ENCODE assay signal across 23 cellular contexts in the genomic region with DNA sequence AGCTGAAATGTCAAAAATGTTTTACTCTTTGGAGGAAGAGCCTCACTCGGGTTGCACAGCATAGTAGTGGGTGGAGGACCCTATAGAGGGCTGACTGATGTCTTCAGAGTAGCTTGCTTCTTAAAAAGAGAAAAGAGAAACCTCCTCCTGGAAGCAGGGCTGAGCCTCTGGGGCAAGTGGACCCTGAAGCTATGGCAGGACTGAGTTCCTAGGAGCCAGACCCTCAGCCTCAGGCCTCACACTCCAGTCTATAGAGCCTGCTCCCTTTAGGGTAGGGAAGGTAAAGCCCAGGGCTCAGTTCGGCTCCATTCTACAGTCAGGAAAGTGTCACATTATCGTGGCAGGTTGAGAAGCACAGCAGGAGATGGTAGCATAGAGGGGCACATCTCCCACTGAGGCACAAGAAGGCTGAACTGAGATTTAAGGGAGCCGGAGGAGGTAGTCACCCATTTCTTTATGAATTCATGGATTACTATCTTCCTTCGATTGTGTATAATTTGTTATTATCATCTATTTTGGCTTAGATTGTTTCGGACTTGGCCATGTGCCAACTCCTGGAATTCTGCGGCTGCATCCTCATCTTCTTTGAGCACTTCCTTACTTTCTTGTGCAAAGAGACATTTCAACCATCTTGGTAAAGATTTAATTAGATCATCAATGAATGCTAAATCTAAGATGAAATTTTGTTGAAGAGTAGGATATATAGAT. TPM values are rescaled to one million over a fixed set of nuclear protein-coding genes. Genes with fewer than 3 reads are reported as not detected.
A peak's percentile ranks its signal among the peaks of the same experiment; 100 is the strongest.
DNase-seq lines count a peak whose midpoint lies in the region; ATAC-seq and TF ChIP-seq lines count a peak whose summit lies in the region.
"Had no signal": no experiment of that assay in that cellular context is flagged by ENCODE, and none has a peak within 500 bp of the region (broad histone marks: within the 10 kb centered on the region; RNA-seq: fewer than 3 reads in every experiment).

No MANE protein-coding gene starts in this region.

- H3K27ac Mint-ChIP-seq in activated CD8-positive, alpha-beta memory T cell treated with anti-CD3 and anti-CD28 coated beads, Interleukin-2, amount 10 ng/mL, durations not matched to agents 7 days and 5 days, result no peak overlapping the region
- no peak overlapping the region for H3K27ac Mint-ChIP-seq in endodermal cell
- peak overlapping the region; percentile 70 for H3K27ac Mint-ChIP-seq in neural progenitor cell
- H3K27ac Mint-ChIP-seq: B cell; CD4-positive, alpha-beta T cell had no signal

- H3K27me3 ChIP-seq in endodermal cell (ENCODE audit: control insufficient read depth, insufficient read depth, low read length, poor library complexity, severe bottlenecking), result no peaks in the 10 kb centered on the region
- peaks cover 5% of the 10 kb centered on the region for H3K27me3 ChIP-seq in neural progenitor cell
- H3K27me3 ChIP-seq in sigmoid colon, result no peaks in the 10 kb centered on the region
- H3K27me3 ChIP-seq: MG63 had no signal

- no peaks in the 10 kb centered on the region for H3K36me3 ChIP-seq in endodermal cell (ENCODE audit: control insufficient read depth, insufficient read depth, low read length)
- no peaks in the 10 kb centered on the region for H3K36me3 ChIP-seq in neural progenitor cell
- H3K36me3 ChIP-seq in sigmoid colon, result no peaks in the 10 kb centered on the region
- H3K36me3 ChIP-seq: HAP-1, MG63 had no signal

- H2AFZ ChIP-seq in neural progenitor cell (replicated peaks), result no peak overlapping the region

- peaks cover 2% of the 10 kb centered on the region for H3K4me1 Mint-ChIP-seq in activated CD8-positive, alpha-beta memory T cell treated with anti-CD3 and anti-CD28 coated beads, Interleukin-2, amount 10 ng/mL, durations not matched to agents 7 days and 5 days
- H3K4me1 Mint-ChIP-seq in endodermal cell (peaks cover 20% of the 10 kb centered on the region), neural progenitor cell (peaks cover 17% of the 10 kb centered on the region)

- H3K27ac ChIP-seq in endodermal cell (ENCODE audit: low read depth, low read length) (no peak overlapping the region), neural progenitor cell (no peak overlapping the region), sigmoid colon (no peak overlapping the region)
- H3K27ac ChIP-seq: HL-60 had no signal

- no peak for TF ChIP-seq POLR2A in sigmoid colon (IDR thresholded peaks at IDR 0.05)

- no peak for ATAC-seq in activated CD8-positive, alpha-beta memory T cell treated with anti-CD3 and anti-CD28 coated beads, Interleukin-2, amount 10 ng/mL, durations not matched to agents 7 days and 5 days
- ATAC-seq in GM18858 (IDR thresholded peaks at IDR 0.05; ENCODE audit: unreplicated experiment), result no peak

- H3F3A ChIP-seq in neural progenitor cell (ENCODE audit: low read depth), result no peaks in the 10 kb centered on the region

- TF ChIP-seq CTCF in endodermal cell (conservative IDR thresholded peaks at IDR 0.05), result no peak
- no peak for TF ChIP-seq CTCF in neural progenitor cell (IDR thresholded peaks at IDR 0.05)
- TF ChIP-seq CTCF in sigmoid colon (IDR thresholded peaks at IDR 0.05), result no peak

- H3K36me3 Mint-ChIP-seq in activated CD8-positive, alpha-beta memory T cell treated with anti-CD3 and anti-CD28 coated beads, Interleukin-2, amount 10 ng/mL, durations not matched to agents 7 days and 5 days, result no peaks in the 10 kb centered on the region
- H3K36me3 Mint-ChIP-seq in endodermal cell (ENCODE audit: low read depth), result no peaks in the 10 kb centered on the region
- H3K36me3 Mint-ChIP-seq in neural progenitor cell, result no peaks in the 10 kb centered on the region

- H3K27me3 Mint-ChIP-seq in activated CD8-positive, alpha-beta memory T cell treated with anti-CD3 and anti-CD28 coated beads, Interleukin-2, amount 10 ng/mL, durations not matched to agents 7 days and 5 days, result peaks cover 37% of the 10 kb centered on the region
- H3K27me3 Mint-ChIP-seq in endodermal cell (ENCODE audit: insufficient read depth) (peaks cover 25% of the 10 kb centered on the region), neural progenitor cell (ENCODE audit: insufficient read depth, low read depth) (peaks cover 7% of the 10 kb centered on the region)

- H4K20me1 ChIP-seq in neural progenitor cell (ENCODE audit: low read depth), result no peaks in the 10 kb centered on the region

- no peak overlapping the region for H3K4me3 Mint-ChIP-seq in activated CD8-positive, alpha-beta memory T cell treated with anti-CD3 and anti-CD28 coated beads, Interleukin-2, amount 10 ng/mL, durations not matched to agents 7 days and 5 days
- no peak overlapping the region for H3K4me3 Mint-ChIP-seq in endodermal cell
- H3K4me3 Mint-ChIP-seq in neural progenitor cell, result no peak overlapping the region
- H3K4me3 Mint-ChIP-seq: B cell; CD4-positive, alpha-beta T cell had no signal

- H3K4me3 ChIP-seq in endodermal cell (ENCODE audit: low read length) (no peak overlapping the region), neural progenitor cell (no peak overlapping the region), sigmoid colon (no peak overlapping the region)
- H3K4me3 ChIP-seq: HAP-1, MG63 had no signal

- CTCF ChIA-PET in activated CD8-positive, alpha-beta memory T cell treated with anti-CD3 and anti-CD28 coated beads, Interleukin-2, amount 10 ng/mL, durations not matched to agents 7 days and 5 days (lab: Charles Lee), result no interaction called here

- WGBS in endodermal cell (ENCODE audit: insufficient coverage in 1 of 2, insufficient read length in 1 of 2), 2 experiments, result 81 to 89% methylated on average over 3 to 7 of the region's 7 CpGs
- 80 to 81% methylated on average over 7 of the region's 7 CpGs for WGBS in sigmoid colon, 2 donors

- DNase-seq in activated CD8-positive, alpha-beta memory T cell treated with anti-CD3 and anti-CD28 coated beads, Interleukin-2, amount 10 ng/mL, durations not matched to agents 7 days and 5 days, result peak; percentile 19
- DNase-seq in activated CD8-positive, alpha-beta memory T cell treated with anti-CD3 and anti-CD28 coated beads for 24 hours, result no peak
- peak; percentile 33 for DNase-seq in endodermal cell
- no peak for DNase-seq in neural progenitor cell (ENCODE audit: low spot score)
- DNase-seq in sigmoid colon, result no peak
- DNase-seq in foreskin melanocyte, result no peak
- no peak for DNase-seq in NCI-H2081 treated with DMSO at 0.1 percent for 48 hours (lab: John Stamatoyannopoulos, UW)
- DNase-seq: 8988T; CD4-positive, alpha-beta T cell; DMS153; GDM1; IMR-90; Kasumi-1; MG63; NCI-H1048; NCI-H510A; NCI-H748 treated with DMSO at 0.1 percent for 48 hours; NK-92 treated with Interleukin-12 subunit alpha and Interleukin-12 subunit beta, amount 100 ng/mL, for 24 hours; Right ventricle myocardium superior had no signal

- peaks cover 7% of the 10 kb centered on the region for H3K4me1 ChIP-seq in endodermal cell (ENCODE audit: control insufficient read depth, insufficient read depth, low read length)
- peaks cover 7% of the 10 kb centered on the region for H3K4me1 ChIP-seq in neural progenitor cell
- peaks cover 0 to 7% (median 0%) of the 10 kb centered on the region in 4 donors for H3K4me1 ChIP-seq in sigmoid colon
- H3K4me1 ChIP-seq: HAP-1 had no signal

- H3K4me2 ChIP-seq in neural progenitor cell, result no peak overlapping the region

- no peaks in the 10 kb centered on the region for H3K9me3 ChIP-seq in endodermal cell (ENCODE audit: control insufficient read depth, low read length)
- no peaks in the 10 kb centered on the region for H3K9me3 ChIP-seq in neural progenitor cell (ENCODE audit: low read depth)
- H3K9me3 ChIP-seq in sigmoid colon, result no peaks in the 10 kb centered on the region
- H3K9me3 ChIP-seq: HAP-1, MG63 had no signal

- no peaks in the 10 kb centered on the region for H3K9me3 Mint-ChIP-seq in activated CD8-positive, alpha-beta memory T cell treated with anti-CD3 and anti-CD28 coated beads, Interleukin-2, amount 10 ng/mL, durations not matched to agents 7 days and 5 days (ENCODE audit: low read depth)
- H3K9me3 Mint-ChIP-seq in endodermal cell (no peaks in the 10 kb centered on the region), neural progenitor cell (no peaks in the 10 kb centered on the region)
- H3K9me3 Mint-ChIP-seq: CD4-positive, alpha-beta T cell had no signal

- intact Hi-C loops in sigmoid colon (cut with DNase I), result no loop called here

- H3K79me2 ChIP-seq in neural progenitor cell (ENCODE audit: low read depth), result no peaks in the 10 kb centered on the region

- TF ChIP-seq EP300 in sigmoid colon (IDR thresholded peaks at IDR 0.05), result no peak

- H3K9ac ChIP-seq in endodermal cell (ENCODE audit: extremely low read depth, low read length, poor library complexity, severe bottlenecking) (no peak overlapping the region), neural progenitor cell (no peak overlapping the region)

RNA-seq across cellular contexts. Expression of gene CUEDC1, which starts 7.4 kb away (rescaled TPM):
- not detected for total RNA-seq in activated CD8-positive, alpha-beta memory T cell treated with anti-CD3 and anti-CD28 coated beads, Interleukin-2, amount 10 ng/mL, durations not matched to agents 7 days and 5 days
- 10 to 100 TPM; 11.0 to 18.7 TPM for total RNA-seq in endodermal cell
- 43.5 TPM for polyA plus RNA-seq in endodermal cell (2013, experiment 1 of 2)
- 39.6 TPM for polyA plus RNA-seq in endodermal cell (2013, experiment 2 of 2)
- 8.8 and 14.7 TPM in 2 replicates for total RNA-seq in neural progenitor cell (ENCODE audit: low replicate concordance)
- 10 to 100 TPM; 29.5 to 64.0 (median 33.7) TPM for total RNA-seq in sigmoid colon
- polyA plus RNA-seq in sigmoid colon, result 10 to 100 TPM in 2 of 3 donors, 1 to 10 TPM in 1; 3.0 to 20.0 (median 11.4) TPM
- total RNA-seq: B cell had no signal

RNA-seq across cellular contexts. Expression of gene VEZF1, which starts 25.5 kb away (rescaled TPM):
- 10 to 100 TPM; 33.2 to 37.6 TPM for total RNA-seq in activated CD8-positive, alpha-beta memory T cell treated with anti-CD3 and anti-CD28 coated beads, Interleukin-2, amount 10 ng/mL, durations not matched to agents 7 days and 5 days
- 10 to 100 TPM; 50.3 to 59.3 TPM for total RNA-seq in endodermal cell
- 143 TPM for polyA plus RNA-seq in endodermal cell (2013, experiment 1 of 2)
- polyA plus RNA-seq in endodermal cell (2013, experiment 2 of 2), result 140 TPM
- total RNA-seq in neural progenitor cell (ENCODE audit: low replicate concordance), result 90.4 and 103 TPM in 2 replicates
- total RNA-seq in sigmoid colon, result 100 to 1,000 TPM in 3 of 4 donors, 10 to 100 TPM in 1; 99.8 to 120 (median 105) TPM
- polyA plus RNA-seq in sigmoid colon, result 10 to 100 TPM; 17.8 to 24.8 (median 21.0) TPM

RNA-seq across cellular contexts. Expression of gene SRSF1, which starts 44.5 kb away (rescaled TPM):
- 100 to 1,000 TPM; 365 to 418 TPM for total RNA-seq in activated CD8-positive, alpha-beta memory T cell treated with anti-CD3 and anti-CD28 coated beads, Interleukin-2, amount 10 ng/mL, durations not matched to agents 7 days and 5 days
- 100 to 1,000 TPM; 339 to 361 TPM for total RNA-seq in endodermal cell
- 250 TPM for polyA plus RNA-seq in endodermal cell (2013, experiment 1 of 2)
- polyA plus RNA-seq in endodermal cell (2013, experiment 2 of 2), result 209 TPM
- 436 and 556 TPM in 2 replicates for total RNA-seq in neural progenitor cell (ENCODE audit: low replicate concordance)
- 100 to 1,000 TPM; 138 to 214 (median 151) TPM for total RNA-seq in sigmoid colon
- 100 to 1,000 TPM in 1 of 3 donors, 10 to 100 TPM in 2; 90.6 to 125 (median 93.7) TPM for polyA plus RNA-seq in sigmoid colon

Comparison
In these comparisons a context has a peak if more than half of its experiments do, and no peak if none do; other contexts are left out.
1. DNase-seq: peak in activated CD8-positive, alpha-beta memory T cell treated with anti-CD3 and anti-CD28 coated beads, Interleukin-2, amount 10 ng/mL, durations not matched to agents 7 days and 5 days (single experiment) and endodermal cell (single experiment); none in activated CD8-positive, alpha-beta memory T cell treated with anti-CD3 and anti-CD28 coated beads for 24 hours (single experiment), neural progenitor cell (single experiment), sigmoid colon (single experiment), foreskin melanocyte (single experiment) and NCI-H2081 treated with DMSO at 0.1 percent for 48 hours (single experiment).